8 cellular contexts compared by ENCODE assay signal in genomic region chr3:148992027-148992634, GRCh38. TPM values are rescaled to one million over a fixed set of nuclear protein-coding genes. Genes with fewer than 3 reads are reported as not detected.
DNase-seq lines count a peak whose midpoint lies in the region; ATAC-seq, FAIRE-seq and TF ChIP-seq lines count a peak whose summit lies in the region.

No MANE protein-coding gene starts in this region.

- peak; percentile 26 for ATAC-seq in GM18505 (IDR thresholded peaks at IDR 0.05; ENCODE audit: unreplicated experiment)
- ATAC-seq in HG02938 (IDR thresholded peaks at IDR 0.05; ENCODE audit: unreplicated experiment), result peak; percentile 22
- ATAC-seq in Right ventricle myocardium inferior, result peak; percentile 51
- ATAC-seq in pancreas, result peak; percentile 49 to 65 (median 56)

- H3K27ac Mint-ChIP-seq in activated naive CD4-positive, alpha-beta T cell treated with anti-CD3 and anti-CD28 coated beads for 36 hours, result no peak overlapping the region

- H3K4me3 Mint-ChIP-seq in activated naive CD4-positive, alpha-beta T cell treated with anti-CD3 and anti-CD28 coated beads for 36 hours, result peak overlapping the region; percentile 61

- intact Hi-C loops in activated naive CD4-positive, alpha-beta T cell treated with anti-CD3 and anti-CD28 coated beads for 36 hours (cut with micrococcal nuclease), result loop anchor here (10.0 kb wide), 2 partner anchors 763 to 823 kb away; partner anchors contain the start of genes COMMD2 and RNF13
- intact Hi-C loops in Right ventricle myocardium inferior (cut with DNase I) (loop anchor here (5.0 kb wide), 1 partner anchor 35 kb away; no protein-coding TSS in a partner anchor), pancreas (cut with DNase I) (no loop called here)

- H3K27ac ChIP-seq in pancreas, result peak overlapping the region; percentile 89 to 94 (median 94)

- TF ChIP-seq CTCF in pancreas (IDR thresholded peaks at IDR 0.05), result no peak

- H3K4me1 ChIP-seq in pancreas, result peaks cover 0 to 4% (median 0%) of the 10 kb centered on the region in 3 donors

- peaks cover 17% of the 10 kb centered on the region for H3K36me3 Mint-ChIP-seq in activated naive CD4-positive, alpha-beta T cell treated with anti-CD3 and anti-CD28 coated beads for 36 hours (ENCODE audit: low read depth)

- H3K27me3 ChIP-seq in pancreas, result no peaks in the 10 kb centered on the region

- peaks cover 0 to 7% (median 0%) of the 10 kb centered on the region in 3 donors for H3K36me3 ChIP-seq in pancreas

- peak overlapping the region; percentile 87 to 95 (median 92) for H3K4me3 ChIP-seq in pancreas

- CTCF ChIA-PET in activated naive CD4-positive, alpha-beta T cell treated with anti-CD3 and anti-CD28 coated beads for 36 hours (lab: Charles Lee), result interaction anchor here (1.8 kb wide), 1 partner anchor 9 kb away, joined by 5 read pairs; no protein-coding TSS in a partner anchor

- no peak for TF ChIP-seq POLR2A in GM18505 (IDR thresholded peaks at IDR 0.05; ENCODE audit: borderline replicate concordance, extremely low read depth, insufficient read depth, insufficient read length)

- H3K27me3 Mint-ChIP-seq in activated naive CD4-positive, alpha-beta T cell treated with anti-CD3 and anti-CD28 coated beads for 36 hours (ENCODE audit: low read depth), result no peaks in the 10 kb centered on the region

- no peak for FAIRE-seq in pancreas (lab: Jason Lieb, UNC)

- WGBS in pancreas, 2 donors, result 1 to 2% methylated on average over 27 to 34 of the region's 34 CpGs

- no peaks in the 10 kb centered on the region for H3K9me3 ChIP-seq in pancreas

- H3K9me3 Mint-ChIP-seq in activated naive CD4-positive, alpha-beta T cell treated with anti-CD3 and anti-CD28 coated beads for 36 hours, result no peaks in the 10 kb centered on the region

- peak; percentile 68 for DNase-seq in AG20443 (ENCODE audit: low spot score)
- DNase-seq in NCI-H774 (lab: John Stamatoyannopoulos, UW), result peak; percentile 40
- DNase-seq in activated naive CD4-positive, alpha-beta T cell treated with anti-CD3 and anti-CD28 coated beads for 36 hours, result peak; percentile 26
- DNase-seq in Right ventricle myocardium inferior (ENCODE audit: missing footprints), result peak; percentile 82
- peak; percentile 29 to 80 (median 52) for DNase-seq in pancreas
- no peak for DNase-seq in stimulated activated naive CD4-positive, alpha-beta T cell treated with Interleukin-2 at 50 U/mL for 16 hours (lab: John Stamatoyannopoulos, UW)

- H3K4me1 Mint-ChIP-seq in activated naive CD4-positive, alpha-beta T cell treated with anti-CD3 and anti-CD28 coated beads for 36 hours (ENCODE audit: low read depth), result peaks cover 19% of the 10 kb centered on the region

RNA-seq across cellular contexts. Expression of gene GYG1, which starts 0.8 kb away (rescaled TPM):
- total RNA-seq in activated naive CD4-positive, alpha-beta T cell treated with anti-CD3 and anti-CD28 coated beads for 36 hours, result 10 to 100 TPM; 13.5 to 13.9 TPM
- 202 TPM for total RNA-seq in Right ventricle myocardium inferior
- 10 to 100 TPM; 21.5 to 29.1 (median 22.6) TPM for total RNA-seq in pancreas
- polyA plus RNA-seq in pancreas, result 10 to 100 TPM; 22.3 to 37.8 TPM

Comparison
In these comparisons a context has a peak if more than half of its experiments do, and no peak if none do; other contexts are left out.
1. intact Hi-C loops: an anchor here in activated naive CD4-positive, alpha-beta T cell treated with anti-CD3 and anti-CD28 coated beads for 36 hours (10.0 kb wide) and Right ventricle myocardium inferior (5.0 kb wide); none called in pancreas.